Comparison of ENCODE assay signal across 1 cellular context in genomic region chr12:57397441-57397840, GRCh38.
TF ChIP-seq lines count a peak whose summit lies in the region.

No MANE protein-coding gene starts in this region.

TF ChIP-seq in HepG2, 621 proteins besides CTCF, POLR2A, EP300 and RAD21:
- TF ChIP-seq ZNF451 (CRISPR knock-in tag; IDR thresholded peaks at IDR 0.05) (no peak), TGIF2 (CRISPR knock-in tag; IDR thresholded peaks at IDR 0.05) (no peak), MED8 (CRISPR knock-in tag; IDR thresholded peaks at IDR 0.05; ENCODE audit: insufficient replicate concordance) (no peak), ARNT (IDR thresholded peaks at IDR 0.05) (no peak), TIGD3 (CRISPR knock-in tag; IDR thresholded peaks at IDR 0.05; ENCODE audit: borderline replicate concordance) (no peak), PBX2 (CRISPR knock-in tag; IDR thresholded peaks at IDR 0.05) (no peak), ZNF496 (CRISPR knock-in tag; IDR thresholded peaks at IDR 0.05; ENCODE audit: insufficient replicate concordance) (no peak), ZSCAN20 (CRISPR knock-in tag; IDR thresholded peaks at IDR 0.05; ENCODE audit: borderline replicate concordance) (no peak), CREB3 (CRISPR knock-in tag; IDR thresholded peaks at IDR 0.05) (no peak), ZNF713 (CRISPR knock-in tag; IDR thresholded peaks at IDR 0.05) (no peak), HOMEZ (CRISPR knock-in tag; IDR thresholded peaks at IDR 0.05; ENCODE audit: low read depth) (no peak), ZNF224 (CRISPR knock-in tag; IDR thresholded peaks at IDR 0.05) (no peak), ZNF879 (CRISPR knock-in tag; IDR thresholded peaks at IDR 0.05) (no peak), ZNF776 (CRISPR knock-in tag; IDR thresholded peaks at IDR 0.05) (no peak), THAP11 (CRISPR knock-in tag; IDR thresholded peaks at IDR 0.05) (no peak), ZNF597 (CRISPR knock-in tag; IDR thresholded peaks at IDR 0.05) (no peak), IKZF4 (CRISPR knock-in tag; IDR thresholded peaks at IDR 0.05; ENCODE audit: borderline replicate concordance, low read depth, not compliant biosample characterization) (no peak), ZNF326 (CRISPR knock-in tag; IDR thresholded peaks at IDR 0.05; ENCODE audit: borderline replicate concordance) (no peak), MTA1 (CRISPR knock-in tag; IDR thresholded peaks at IDR 0.05; ENCODE audit: borderline replicate concordance) (no peak), MIXL1 (CRISPR knock-in tag; IDR thresholded peaks at IDR 0.05) (no peak)
